ENCODE assay signal across 18 cellular contexts in the genomic region with DNA sequence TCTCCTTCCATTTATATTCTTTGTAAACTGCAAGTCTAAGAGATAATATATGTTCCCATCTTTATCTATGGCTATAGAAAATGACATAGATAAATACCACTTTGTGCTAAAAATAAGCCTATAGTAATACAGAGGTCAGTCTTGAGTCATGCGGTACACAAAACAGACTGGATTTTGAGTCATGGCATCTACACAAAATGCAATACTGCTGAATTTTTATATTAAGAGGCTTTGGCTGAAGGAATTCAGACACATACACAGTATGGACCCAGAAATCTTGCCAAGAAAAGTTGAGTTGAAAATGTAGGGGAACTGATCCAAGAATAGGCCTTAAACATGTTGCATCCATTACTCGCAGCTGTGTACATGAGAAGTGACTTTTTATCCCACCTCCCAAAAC.
"Had no signal": no experiment of that assay in that cellular context is flagged by ENCODE, and none has a peak within 500 bp of the region (broad histone marks: within the 10 kb centered on the region; RNA-seq: fewer than 3 reads in every experiment).

No MANE protein-coding gene starts in this region.

- H3K36me3 ChIP-seq: ascending aorta, gastroesophageal sphincter, ovary, stomach, thoracic aorta had no signal

- H3K4me1 Mint-ChIP-seq: activated CD8-positive, alpha-beta memory T cell treated with anti-CD3 and anti-CD28 coated beads, Interleukin-2, amount 10 ng/mL, durations not matched to agents 7 days and 5 days; activated naive CD8-positive, alpha-beta T cell treated with anti-CD3 and anti-CD28 coated beads, Interleukin-2, amount 10 ng/mL, durations not matched to agents 7 days and 5 days; neural progenitor cell; T-cell had no signal

- H2AFZ ChIP-seq: neural progenitor cell had no signal

- H3K36me3 Mint-ChIP-seq: activated CD8-positive, alpha-beta memory T cell treated with anti-CD3 and anti-CD28 coated beads, Interleukin-2, amount 10 ng/mL, durations not matched to agents 7 days and 5 days; activated naive CD8-positive, alpha-beta T cell treated with anti-CD3 and anti-CD28 coated beads, Interleukin-2, amount 10 ng/mL, durations not matched to agents 7 days and 5 days; T-cell had no signal

- H3K4me3 Mint-ChIP-seq: activated CD8-positive, alpha-beta memory T cell treated with anti-CD3 and anti-CD28 coated beads, Interleukin-2, amount 10 ng/mL, durations not matched to agents 7 days and 5 days; activated naive CD8-positive, alpha-beta T cell treated with anti-CD3 and anti-CD28 coated beads, Interleukin-2, amount 10 ng/mL, durations not matched to agents 7 days and 5 days; activated T-cell treated with anti-CD3 and anti-CD28 coated beads, Interleukin-2, amount 50 U/mL, for 4 hours; dendritic cell treated with granulocyte-macrophage colony-stimulating factor and Interleukin-4, amounts not matched to agents 40 ng/mL and 50 ng/mL, for 4 days; neural progenitor cell; T-cell had no signal

- H3K9me3 ChIP-seq: ascending aorta, gastroesophageal sphincter, ovary, stomach, thoracic aorta had no signal

- H3K9ac ChIP-seq: neural progenitor cell had no signal

- H3K27ac ChIP-seq: ascending aorta, gastroesophageal sphincter, neural progenitor cell, ovary, stomach, thoracic aorta had no signal

- H3K27me3 Mint-ChIP-seq: activated CD8-positive, alpha-beta memory T cell treated with anti-CD3 and anti-CD28 coated beads, Interleukin-2, amount 10 ng/mL, durations not matched to agents 7 days and 5 days; dendritic cell treated with granulocyte-macrophage colony-stimulating factor and Interleukin-4, amounts not matched to agents 40 ng/mL and 50 ng/mL, for 4 days had no signal

- H3K27me3 ChIP-seq: ascending aorta, gastroesophageal sphincter, neural progenitor cell, ovary had no signal

- DNase-seq: activated CD4-positive, alpha-beta T cell treated with anti-CD3 and anti-CD28 coated beads for 1 hour; activated CD4-positive, alpha-beta T cell treated with anti-CD3 and anti-CD28 coated beads, Interleukin-2, amount 50 U/mL, for 48 hours; activated CD8-positive, alpha-beta memory T cell treated with anti-CD3 and anti-CD28 coated beads, Interleukin-2, amount 10 ng/mL, durations not matched to agents 7 days and 5 days; activated gamma-delta T cell treated with Interleukin-2 at 50 U/mL for 16 hours; activated naive CD8-positive, alpha-beta T cell treated with anti-CD3 and anti-CD28 coated beads, Interleukin-2, amount 10 ng/mL, durations not matched to agents 7 days and 5 days; activated T-cell treated with anti-CD3 and anti-CD28 coated beads, Interleukin-2, amount 50 U/mL, for 4 hours; central memory CD4-positive, alpha-beta T cell; ovary; stimulated activated CD4-positive, alpha-beta T cell treated with anti-CD3 and anti-CD28 coated beads, Interleukin-15, amount 100 ng/mL, for 24 hours; stimulated activated CD4-positive, alpha-beta T cell treated with anti-CD3 and anti-CD28 coated beads, Interleukin-4, amount 100 ng/mL, for 24 hours; stomach; T-cell; T1000 had no signal

- H3K4me1 ChIP-seq: ascending aorta, gastroesophageal sphincter, neural progenitor cell, stomach had no signal

- H3K27ac Mint-ChIP-seq: activated CD8-positive, alpha-beta memory T cell treated with anti-CD3 and anti-CD28 coated beads, Interleukin-2, amount 10 ng/mL, durations not matched to agents 7 days and 5 days; activated naive CD8-positive, alpha-beta T cell treated with anti-CD3 and anti-CD28 coated beads, Interleukin-2, amount 10 ng/mL, durations not matched to agents 7 days and 5 days; dendritic cell treated with granulocyte-macrophage colony-stimulating factor and Interleukin-4, amounts not matched to agents 40 ng/mL and 50 ng/mL, for 4 days; neural progenitor cell; T-cell had no signal

- H3K4me3 ChIP-seq: ascending aorta, gastroesophageal sphincter, neural progenitor cell, ovary, stomach, thoracic aorta had no signal

- H3K9me3 Mint-ChIP-seq: activated naive CD8-positive, alpha-beta T cell treated with anti-CD3 and anti-CD28 coated beads, Interleukin-2, amount 10 ng/mL, durations not matched to agents 7 days and 5 days; activated T-cell treated with anti-CD3 and anti-CD28 coated beads, Interleukin-2, amount 50 U/mL, for 4 hours; dendritic cell treated with granulocyte-macrophage colony-stimulating factor and Interleukin-4, amounts not matched to agents 40 ng/mL and 50 ng/mL, for 4 days; neural progenitor cell; T-cell had no signal

- H3K4me2 ChIP-seq: neural progenitor cell had no signal
